ENCODE assay signal across 26 cellular contexts in the genomic region with DNA sequence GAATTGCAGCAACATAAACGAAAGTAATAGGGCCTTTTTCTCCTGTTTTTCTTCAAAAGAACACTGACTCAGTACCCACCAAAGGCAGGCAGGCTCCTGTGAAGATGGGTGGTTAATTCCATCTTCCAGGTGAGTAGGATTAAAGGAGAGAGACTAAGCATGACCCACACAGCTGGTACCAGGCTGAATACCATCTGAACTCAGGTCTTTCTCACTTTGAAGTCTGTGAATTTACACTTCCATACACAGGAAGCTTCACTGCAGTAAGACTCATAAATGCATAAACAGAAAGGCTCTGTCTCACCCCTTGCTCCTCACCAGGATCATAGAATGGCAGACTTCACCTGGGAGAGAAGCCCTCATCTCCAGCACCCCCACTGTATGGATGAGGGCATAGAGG.
A peak's percentile ranks its signal among the peaks of the same experiment; 100 is the strongest.
DNase-seq lines count a peak whose midpoint lies in the region; ATAC-seq and TF ChIP-seq lines count a peak whose summit lies in the region.
"Had no signal": no experiment of that assay in that cellular context is flagged by ENCODE, and none has a peak within 500 bp of the region (broad histone marks: within the 10 kb centered on the region; RNA-seq: fewer than 3 reads in every experiment).

No MANE protein-coding gene starts in this region.

- 76 to 88% (median 85%) methylated on average over 1 of the region's 1 CpG for WGBS in ovary, 3 donors

- peak overlapping the region; percentile 16 for H3K9ac ChIP-seq in Karpas-422 (ENCODE audit: low read length)

- H3K9me3 ChIP-seq in Karpas-422 (ENCODE audit: low read length) (no peaks in the 10 kb centered on the region), ovary (no peaks in the 10 kb centered on the region)
- H3K9me3 ChIP-seq: left lung, right lobe of liver, thyroid gland had no signal

- no peaks in the 10 kb centered on the region for H3K9me3 Mint-ChIP-seq in stimulated activated naive CD8-positive, alpha-beta T cell treated with anti-CD3 and anti-CD28 coated beads, Interleukin-15, Interleukin-2, amounts not matched to agents 100 ng/mL and 50 ng/mL, for 24 hours
- no peaks in the 10 kb centered on the region for H3K9me3 Mint-ChIP-seq in osteocyte (ENCODE audit: unreplicated experiment)
- H3K9me3 Mint-ChIP-seq: activated T-helper 1 cell treated with anti-CD3 and anti-CD28 coated beads, Interleukin-12 subunit alpha, Interleukin-12 subunit beta, Interleukin-2, Interleukin-4 antibody, amounts not matched to agents 30 ng/mL and 10 ng/mL and 1 ng/mL, durations not matched to agents 14 hours and 24 hours and 36 hours; nephron progenitor cell had no signal

- peak overlapping the region; percentile 35; the same call in 1 of the 2 replicates for H3K27ac ChIP-seq in Karpas-422 (ENCODE audit: low read length)
- H3K27ac ChIP-seq in foreskin keratinocyte, result no peak overlapping the region
- no peak overlapping the region for H3K27ac ChIP-seq in ovary
- H3K27ac ChIP-seq: hepatocyte, left lung, PC-9, right lobe of liver, thyroid gland had no signal

- no peak for TF ChIP-seq EP300 in ovary (IDR thresholded peaks at IDR 0.05)

- H4K20me1 ChIP-seq in Karpas-422 (ENCODE audit: insufficient read depth, low read depth, low read length), result no peaks in the 10 kb centered on the region

- TF ChIP-seq POLR2A in ovary (IDR thresholded peaks at IDR 0.05), result no peak

- no peaks in the 10 kb centered on the region for H3K27me3 Mint-ChIP-seq in stimulated activated naive CD8-positive, alpha-beta T cell treated with anti-CD3 and anti-CD28 coated beads, Interleukin-15, Interleukin-2, amounts not matched to agents 100 ng/mL and 50 ng/mL, for 24 hours
- H3K27me3 Mint-ChIP-seq in osteocyte (ENCODE audit: unreplicated experiment), result no peaks in the 10 kb centered on the region

- intact Hi-C loops in ovary (cut with DNase I), result no loop called here

- ATAC-seq in stimulated activated naive CD8-positive, alpha-beta T cell treated with anti-CD3 and anti-CD28 coated beads, Interleukin-15, Interleukin-2, amounts not matched to agents 100 U/mL and 50 U/mL, for 24 hours, result no peak
- peak; percentile 40 for ATAC-seq in foreskin keratinocyte
- ATAC-seq in GM21390 (IDR thresholded peaks at IDR 0.05; ENCODE audit: unreplicated experiment), result no peak
- ATAC-seq: activated CD4-positive, CD25-positive, alpha-beta regulatory T cell treated with anti-CD3 and anti-CD28 coated beads, Interleukin-2, amount 50 U/mL, for 24 hours; left lung had no signal

- peak overlapping the region; percentile 47 for H3K27ac Mint-ChIP-seq in stimulated activated naive CD8-positive, alpha-beta T cell treated with anti-CD3 and anti-CD28 coated beads, Interleukin-15, Interleukin-2, amounts not matched to agents 100 ng/mL and 50 ng/mL, for 24 hours
- no peak overlapping the region for H3K27ac Mint-ChIP-seq in osteocyte (ENCODE audit: unreplicated experiment)
- H3K27ac Mint-ChIP-seq: activated T-helper 1 cell treated with anti-CD3 and anti-CD28 coated beads, Interleukin-12 subunit alpha, Interleukin-12 subunit beta, Interleukin-2, Interleukin-4 antibody, amounts not matched to agents 30 ng/mL and 10 ng/mL and 1 ng/mL, durations not matched to agents 14 hours and 24 hours and 36 hours; nephron progenitor cell had no signal

- H3K4me3 ChIP-seq in Karpas-422 (ENCODE audit: low read length) (no peak overlapping the region), ovary (no peak overlapping the region)
- H3K4me3 ChIP-seq: hepatocyte, left lung, PC-9, right lobe of liver, thyroid gland had no signal

- DNase-seq in stimulated activated naive CD8-positive, alpha-beta T cell treated with anti-CD3 and anti-CD28 coated beads, Interleukin-15, Interleukin-2, amounts not matched to agents 100 U/mL and 50 U/mL, for 24 hours, result no peak
- DNase-seq in Karpas-422 (no peak), foreskin keratinocyte (no peak), osteocyte (ENCODE audit: extremely low spot score, unreplicated experiment) (no peak), ovary (no peak)
- DNase-seq: DMS153; effector memory CD4-positive, alpha-beta T cell; foreskin fibroblast; GF-D8; KG1; left lung; midbrain; NCI-H1436; nephron progenitor cell; PC-9; right lobe of liver; SIG-M5; stimulated activated CD4-positive, alpha-beta T cell treated with anti-CD3 and anti-CD28 coated beads, Interleukin-12 subunit alpha, Interleukin-12 subunit beta, amount 100 ng/mL, for 4 hours; stimulated activated CD4-positive, alpha-beta T cell treated with anti-CD3 and anti-CD28 coated beads, Interleukin-4, amount 100 ng/mL, for 4 hours; stimulated activated naive CD4-positive, alpha-beta T cell treated with Interleukin-2 at 50 U/mL for 16 hours had no signal

- H3K36me3 ChIP-seq in Karpas-422 (ENCODE audit: insufficient read depth, low read length) (peaks cover 17% of the 10 kb centered on the region; the same call in 1 of the 2 replicates), ovary (no peaks in the 10 kb centered on the region)
- H3K36me3 ChIP-seq: left lung, right lobe of liver, thyroid gland had no signal

- H3K79me2 ChIP-seq in Karpas-422 (ENCODE audit: low read length), result peaks cover 74% of the 10 kb centered on the region
- H3K79me2 ChIP-seq: hepatocyte had no signal

- peak overlapping the region; percentile 31 for H3K4me2 ChIP-seq in Karpas-422 (ENCODE audit: low read depth, low read length, poor library complexity, severe bottlenecking)
- H3K4me2 ChIP-seq: hepatocyte, PC-9 had no signal

- H3K4me1 Mint-ChIP-seq in stimulated activated naive CD8-positive, alpha-beta T cell treated with anti-CD3 and anti-CD28 coated beads, Interleukin-15, Interleukin-2, amounts not matched to agents 100 ng/mL and 50 ng/mL, for 24 hours (ENCODE audit: low read depth), result peaks cover 84% of the 10 kb centered on the region
- H3K4me1 Mint-ChIP-seq in osteocyte (ENCODE audit: unreplicated experiment), result peaks cover 29% of the 10 kb centered on the region

- no peaks in the 10 kb centered on the region for H3K27me3 ChIP-seq in Karpas-422 (ENCODE audit: low read length)
- H3K27me3 ChIP-seq in foreskin keratinocyte, result no peaks in the 10 kb centered on the region
- no peaks in the 10 kb centered on the region for H3K27me3 ChIP-seq in ovary
- H3K27me3 ChIP-seq: hepatocyte, left lung, right lobe of liver, thyroid gland had no signal

- H3K4me3 Mint-ChIP-seq in stimulated activated naive CD8-positive, alpha-beta T cell treated with anti-CD3 and anti-CD28 coated beads, Interleukin-15, Interleukin-2, amounts not matched to agents 100 ng/mL and 50 ng/mL, for 24 hours, result no peak overlapping the region
- no peak overlapping the region for H3K4me3 Mint-ChIP-seq in osteocyte (ENCODE audit: unreplicated experiment)
- H3K4me3 Mint-ChIP-seq: activated T-helper 1 cell treated with anti-CD3 and anti-CD28 coated beads, Interleukin-12 subunit alpha, Interleukin-12 subunit beta, Interleukin-2, Interleukin-4 antibody, amounts not matched to agents 30 ng/mL and 10 ng/mL and 1 ng/mL, durations not matched to agents 14 hours and 24 hours and 36 hours; nephron progenitor cell had no signal

- H3K36me3 Mint-ChIP-seq in stimulated activated naive CD8-positive, alpha-beta T cell treated with anti-CD3 and anti-CD28 coated beads, Interleukin-15, Interleukin-2, amounts not matched to agents 100 ng/mL and 50 ng/mL, for 24 hours (ENCODE audit: low read depth), result peaks cover 33% of the 10 kb centered on the region
- H3K36me3 Mint-ChIP-seq in osteocyte (ENCODE audit: unreplicated experiment), result peaks cover 32% of the 10 kb centered on the region

- H2AFZ ChIP-seq in Karpas-422 (ENCODE audit: low read length), result no peak overlapping the region
- H2AFZ ChIP-seq: hepatocyte, PC-9 had no signal

- H3K4me1 ChIP-seq in Karpas-422 (ENCODE audit: low read length) (peaks cover 68% of the 10 kb centered on the region), foreskin keratinocyte (peaks cover 24% of the 10 kb centered on the region), ovary (ENCODE audit: insufficient read depth) (no peaks in the 10 kb centered on the region)
- H3K4me1 ChIP-seq: left lung had no signal

- no peak for TF ChIP-seq CTCF in foreskin keratinocyte (conservative IDR thresholded peaks at IDR 0.05)
- no peak for TF ChIP-seq CTCF in osteocyte (IDR thresholded peaks at IDR 0.05)
- TF ChIP-seq CTCF in ovary (IDR thresholded peaks at IDR 0.05), result no peak

- no peaks in the 10 kb centered on the region for H3K9me2 ChIP-seq in Karpas-422 (replicated peaks; ENCODE audit: insufficient read depth, low read length)
